8 cellular contexts compared by ENCODE assay signal in genomic region chr7:106112118-106112971, GRCh38. TPM values are rescaled to one million over a fixed set of nuclear protein-coding genes. Genes with fewer than 3 reads are reported as not detected.
A peak's percentile ranks its signal among the peaks of the same experiment; 100 is the strongest.
DNase-seq lines count a peak whose midpoint lies in the region; ATAC-seq and TF ChIP-seq lines count a peak whose summit lies in the region.

TSS of gene SYPL1 (minus strand) at chr7:106112312. CDS start at chr7:106112208, 104 bp downstream.

- peak within 1 kb of the TSS; percentile 98 for H3K27ac ChIP-seq in ascending aorta

- peak; percentile 63 for TF ChIP-seq POLR2A in GM15510 (IDR thresholded peaks at IDR 0.05; ENCODE audit: borderline replicate concordance, extremely low read depth, insufficient read length)

- H3K4me1 ChIP-seq in ascending aorta: peaks cover 3 to 12% of the 10 kb centered on the region in 2 donors

- intact Hi-C loops in T-helper 2 cell treated with Interferon-gamma antibody and Interleukin-4, amounts not matched to agents 100 ng/mL and 5 ng/mL, for 36 hours (cut with micrococcal nuclease): loop anchor here (1.0 to 10.0 kb wide), 9 partner anchors 42 to 1098 kb away; partner anchors contain the start of genes KMT2E, NAMPT and RINT1
- intact Hi-C loops in ascending aorta (cut with DNase I): loop anchor here (1.0 to 5.0 kb wide), 5 partner anchors 47 to 550 kb away; partner anchors contain the start of genes ATXN7L1 and CCDC71L

- peak within 1 kb of the TSS; percentile 69 to 76 for H3K4me3 ChIP-seq in ascending aorta

- peak; percentile 80 to 93 for DNase-seq in NCI-H187 (lab: John Stamatoyannopoulos, UW)
- DNase-seq in ascending aorta (ENCODE audit: low spot score in 2 of 2): peak; percentile 70 to 95
- DNase-seq in hepatic stellate cell (ENCODE audit: low spot score): peak; percentile 83
- DNase-seq in retina: peak; percentile 90
- no peak for DNase-seq in KG1 (lab: John Stamatoyannopoulos, UW)

- no peaks in the 10 kb centered on the region for H3K27me3 ChIP-seq in ascending aorta

- TF ChIP-seq CTCF in ascending aorta (IDR thresholded peaks at IDR 0.05): peak in 1 of 3 experiments; percentile 16

- no peaks in the 10 kb centered on the region for H3K36me3 ChIP-seq in ascending aorta

- no peaks in the 10 kb centered on the region for H3K9me3 ChIP-seq in ascending aorta

- peak; percentile 84 for ATAC-seq in HG02885 (IDR thresholded peaks at IDR 0.05; ENCODE audit: poor library complexity, unreplicated experiment)

RNA-seq across cellular contexts. Expression of gene SYPL1, which starts in this region (rescaled TPM):
- 52.0 and 53.1 TPM in 2 replicates for total RNA-seq in T-helper 2 cell treated with Interferon-gamma antibody and Interleukin-4, amounts not matched to agents 100 ng/mL and 5 ng/mL, for 36 hours
- 17.5 TPM for total RNA-seq in ascending aorta
